In the genomic region with DNA sequence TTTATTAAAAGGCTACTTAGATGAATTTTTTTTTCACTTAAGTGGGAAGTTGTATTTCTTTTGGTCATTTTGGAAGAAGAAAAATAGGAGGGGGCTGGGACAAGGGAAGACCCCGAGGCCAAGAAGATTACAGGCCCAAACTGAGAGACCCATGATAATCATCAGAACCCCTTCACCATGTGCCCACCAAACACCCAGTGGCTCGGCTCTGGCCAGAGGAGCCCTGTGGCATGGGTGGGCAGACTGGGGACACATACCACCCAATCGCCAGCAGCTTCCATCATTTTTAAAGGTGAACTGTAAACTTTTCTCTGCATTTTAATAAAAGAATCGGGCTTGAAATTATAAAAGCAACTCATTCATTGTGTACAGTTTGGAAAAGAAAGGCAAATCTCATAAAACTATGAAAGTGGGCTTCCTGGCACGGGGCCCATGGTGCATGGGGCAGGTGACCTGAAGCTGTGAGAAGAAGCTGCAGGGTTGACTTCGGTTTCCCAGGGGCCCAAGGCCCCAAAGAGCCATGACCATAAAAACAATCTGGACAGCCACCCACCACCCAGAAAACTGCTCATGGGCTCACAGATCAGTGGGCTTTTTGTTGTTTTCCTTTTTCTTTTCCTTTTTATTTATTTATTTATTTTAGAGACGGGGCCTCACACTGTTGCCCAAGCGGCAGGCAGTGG, we compare ENCODE assay signal across 1 cellular context.
TF ChIP-seq lines count a peak whose summit lies in the region.

No MANE protein-coding gene starts in this region.

TF ChIP-seq in SK-N-SH, 30 proteins besides CTCF, POLR2A, EP300 and RAD21 (continued from another document):
- TF ChIP-seq, protein P1, sequence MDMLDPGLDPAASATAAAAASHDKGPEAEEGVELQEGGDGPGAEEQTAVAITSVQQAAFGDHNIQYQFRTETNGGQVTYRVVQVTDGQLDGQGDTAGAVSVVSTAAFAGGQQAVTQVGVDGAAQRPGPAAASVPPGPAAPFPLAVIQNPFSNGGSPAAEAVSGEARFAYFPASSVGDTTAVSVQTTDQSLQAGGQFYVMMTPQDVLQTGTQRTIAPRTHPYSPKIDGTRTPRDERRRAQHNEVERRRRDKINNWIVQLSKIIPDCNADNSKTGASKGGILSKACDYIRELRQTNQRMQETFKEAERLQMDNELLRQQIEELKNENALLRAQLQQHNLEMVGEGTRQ (IDR thresholded peaks at IDR 0.05; ENCODE audit: borderline replicate concordance, low read depth, low read length) = no peak
- no peak for TF ChIP-seq FOSL2 (IDR thresholded peaks at IDR 0.05; ENCODE audit: borderline replicate concordance, low read depth)
- TF ChIP-seq MXI1 (IDR thresholded peaks at IDR 0.05; ENCODE audit: low read depth, low read length) = no peak
- no peak for TF ChIP-seq SIN3A (IDR thresholded peaks at IDR 0.05; ENCODE audit: borderline replicate concordance, low read depth, low read length)
- TF ChIP-seq POLR2AphosphoS5 (IDR thresholded peaks at IDR 0.05; ENCODE audit: low read depth, low read length) = no peak
- no peak for TF ChIP-seq NRF1 (IDR thresholded peaks at IDR 0.05; ENCODE audit: low read depth, low read length)
- TF ChIP-seq GABPA (IDR thresholded peaks at IDR 0.05; ENCODE audit: low read depth) = no peak
- TF ChIP-seq, protein P2, sequence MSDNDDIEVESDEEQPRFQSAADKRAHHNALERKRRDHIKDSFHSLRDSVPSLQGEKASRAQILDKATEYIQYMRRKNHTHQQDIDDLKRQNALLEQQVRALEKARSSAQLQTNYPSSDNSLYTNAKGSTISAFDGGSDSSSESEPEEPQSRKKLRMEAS (IDR thresholded peaks at IDR 0.05; ENCODE audit: low read depth) = no peak
- no peak for TF ChIP-seq TAF1 (IDR thresholded peaks at IDR 0.05; ENCODE audit: borderline replicate concordance, low read depth, low read length)
- TF ChIP-seq, protein P3, sequence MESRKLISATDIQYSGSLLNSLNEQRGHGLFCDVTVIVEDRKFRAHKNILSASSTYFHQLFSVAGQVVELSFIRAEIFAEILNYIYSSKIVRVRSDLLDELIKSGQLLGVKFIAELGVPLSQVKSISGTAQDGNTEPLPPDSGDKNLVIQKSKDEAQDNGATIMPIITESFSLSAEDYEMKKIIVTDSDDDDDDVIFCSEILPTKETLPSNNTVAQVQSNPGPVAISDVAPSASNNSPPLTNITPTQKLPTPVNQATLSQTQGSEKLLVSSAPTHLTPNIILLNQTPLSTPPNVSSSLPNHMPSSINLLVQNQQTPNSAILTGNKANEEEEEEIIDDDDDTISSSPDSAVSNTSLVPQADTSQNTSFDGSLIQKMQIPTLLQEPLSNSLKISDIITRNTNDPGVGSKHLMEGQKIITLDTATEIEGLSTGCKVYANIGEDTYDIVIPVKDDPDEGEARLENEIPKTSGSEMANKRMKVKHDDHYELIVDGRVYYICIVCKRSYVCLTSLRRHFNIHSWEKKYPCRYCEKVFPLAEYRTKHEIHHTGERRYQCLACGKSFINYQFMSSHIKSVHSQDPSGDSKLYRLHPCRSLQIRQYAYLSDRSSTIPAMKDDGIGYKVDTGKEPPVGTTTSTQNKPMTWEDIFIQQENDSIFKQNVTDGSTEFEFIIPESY (IDR thresholded peaks at IDR 0.05; ENCODE audit: borderline replicate concordance, low read depth) = no peak
